Comparison of ENCODE assay signal across 8 cellular contexts in genomic region chr12:22856120-22856699, GRCh38.
A peak's percentile ranks its signal among the peaks of the same experiment; 100 is the strongest.
DNase-seq lines count a peak whose midpoint lies in the region; TF ChIP-seq lines count a peak whose summit lies in the region.

No MANE protein-coding gene starts in this region.

- peak in 4 of 6 experiments; percentile 41 to 56 (median 51) for TF ChIP-seq CTCF in Peyer's patch (IDR thresholded peaks at IDR 0.05)

- H3K27me3 ChIP-seq in Peyer's patch, result no peaks in the 10 kb centered on the region

- no peaks in the 10 kb centered on the region for H3K36me3 ChIP-seq in Peyer's patch

- no peak overlapping the region for H3K4me3 ChIP-seq in Peyer's patch

- DNase-seq in D341Med (ENCODE audit: low spot score), result peak; percentile 43
- peak; percentile 11 for DNase-seq in HT1080 (ENCODE audit: low read depth)
- DNase-seq in Peyer's patch, result no peak
- DNase-seq in fibroblast of peridontal ligament (ENCODE audit: extremely low read depth), result peak; percentile 70
- DNase-seq in smooth muscle cell of the brain vasculature (ENCODE audit: low read depth, low spot score), result peak; percentile 9
- DNase-seq in activated CD4-positive, alpha-beta T cell treated with anti-CD3 and anti-CD28 coated beads, Interleukin-2, amount 50 U/mL, for 4 hours, result no peak
- DNase-seq in HPDE6-E6E7 (ENCODE audit: extremely low spot score), result no peak
- no peak for DNase-seq in mesenteric fat pad (ENCODE audit: low spot score)

- no peaks in the 10 kb centered on the region for H3K4me1 ChIP-seq in Peyer's patch

- H3K27ac ChIP-seq in Peyer's patch, result no peak overlapping the region

- TF ChIP-seq POLR2A in Peyer's patch (IDR thresholded peaks at IDR 0.05), result no peak

- H3K9me3 ChIP-seq in Peyer's patch, result no peaks in the 10 kb centered on the region

Comparison
In these comparisons a context has a peak if more than half of its experiments do, and no peak if none do; other contexts are left out.
1. DNase-seq: peak in D341Med (single experiment), HT1080 (single experiment), fibroblast of peridontal ligament (single experiment) and smooth muscle cell of the brain vasculature (single experiment); none in Peyer's patch (0 of 3), activated CD4-positive, alpha-beta T cell treated with anti-CD3 and anti-CD28 coated beads, Interleukin-2, amount 50 U/mL, for 4 hours (0 of 2), HPDE6-E6E7 (single experiment) and mesenteric fat pad (single experiment).